In the genomic region with DNA sequence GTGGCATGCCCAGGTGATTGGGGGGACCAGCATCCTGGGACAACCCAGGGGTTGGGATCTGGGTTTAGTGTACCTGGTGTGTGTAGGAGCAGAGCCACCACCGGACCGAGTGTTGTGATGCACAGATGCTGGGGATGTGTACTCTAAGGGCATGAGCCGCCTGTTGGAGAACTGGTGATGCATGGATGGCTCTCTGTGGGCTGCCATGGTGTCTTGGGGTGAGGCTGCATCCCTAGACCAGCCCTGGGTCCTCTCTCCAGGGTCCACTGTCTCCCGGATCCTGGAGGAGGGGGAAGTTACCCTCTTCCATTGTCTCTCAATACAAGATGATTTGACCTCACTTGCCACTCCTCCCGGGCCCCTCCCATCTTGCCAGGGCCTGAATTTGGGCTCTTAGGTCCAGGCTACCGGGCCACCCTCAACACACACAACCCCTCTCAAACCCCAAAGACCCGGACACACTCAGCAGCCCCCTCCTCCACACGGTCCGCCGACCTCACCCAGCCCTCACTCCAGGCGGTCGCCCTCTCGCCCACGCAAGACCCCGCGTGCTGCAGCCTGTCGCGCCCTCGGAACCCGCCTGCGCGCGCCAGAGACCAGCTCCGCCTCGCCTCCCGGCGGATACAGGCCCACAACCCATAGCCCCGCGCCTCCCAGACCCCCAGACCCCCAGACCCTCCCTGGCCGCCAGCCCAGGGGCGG, we compare ENCODE assay signal across 8 cellular contexts. TPM values are rescaled to one million over a fixed set of nuclear protein-coding genes. Genes with fewer than 3 reads are reported as not detected.
DNase-seq lines count a peak whose midpoint lies in the region; ATAC-seq and TF ChIP-seq lines count a peak whose summit lies in the region.

No MANE protein-coding gene starts in this region.

- TF ChIP-seq CTCF in WTC11 (IDR thresholded peaks at IDR 0.05) (no peak), gastroesophageal sphincter (IDR thresholded peaks at IDR 0.05) (no peak), ovary (IDR thresholded peaks at IDR 0.05) (no peak)

- no peaks in the 10 kb centered on the region for H3K9me3 Mint-ChIP-seq in WTC11

- no peaks in the 10 kb centered on the region for H3K27me3 Mint-ChIP-seq in WTC11 (ENCODE audit: low read depth)

- H3K4me1 Mint-ChIP-seq in WTC11, result peaks cover 12% of the 10 kb centered on the region; the same call in 1 of the 2 replicates

- intact Hi-C loops in ovary (cut with DNase I), result no loop called here

- H3K4me1 ChIP-seq in gastroesophageal sphincter, result peaks cover 0 to 23% (median 6%) of the 10 kb centered on the region in 3 donors
- no peaks in the 10 kb centered on the region for H3K4me1 ChIP-seq in ovary (ENCODE audit: insufficient read depth)

- H3K27ac ChIP-seq in gastroesophageal sphincter, result peak overlapping the region; percentile 62 to 91 (median 88)
- peak overlapping the region; percentile 63 to 88 for H3K27ac ChIP-seq in ovary

- no peaks in the 10 kb centered on the region for H3K27me3 ChIP-seq in gastroesophageal sphincter
- H3K27me3 ChIP-seq in ovary, result no peaks in the 10 kb centered on the region

- peaks cover 0 to 27% of the 10 kb centered on the region in 2 donors for H3K36me3 ChIP-seq in gastroesophageal sphincter
- no peaks in the 10 kb centered on the region for H3K36me3 ChIP-seq in ovary

- DNase-seq in AG08396 (ENCODE audit: low spot score) (peak; percentile 45), WTC11 (ENCODE audit: low spot score) (peak; percentile 48), ovary (peak; percentile 36 to 68 (median 65)), ureter (ENCODE audit: low spot score) (no peak), GM19238 (ENCODE audit: insufficient read length, low spot score) (no peak), H4 (ENCODE audit: low spot score) (no peak)

- peak overlapping the region; percentile 89 for H3K27ac Mint-ChIP-seq in WTC11

- TF ChIP-seq EP300 in gastroesophageal sphincter (IDR thresholded peaks at IDR 0.05) (no peak), ovary (IDR thresholded peaks at IDR 0.05) (no peak)

- 7 to 54% methylated on average over 3 to 12 of the region's 31 CpGs for WGBS in gastroesophageal sphincter (ENCODE audit: low coverage in 1 of 2), 2 donors
- 5 to 7% (median 7%) methylated on average over 28 to 31 of the region's 31 CpGs for WGBS in ovary, 3 donors

- peak overlapping the region; percentile 91 for H3K4me3 Mint-ChIP-seq in WTC11

- POLR2A ChIA-PET in WTC11 (lab: Charles Lee), result interaction anchor here (0.6 to 1.8 kb wide), 3 partner anchors 8 to 823 kb away, joined by 3 to 6 read pairs (median 4); a partner anchor contains a TSS

- H3K4me3 ChIP-seq in gastroesophageal sphincter (peak overlapping the region; percentile 74 to 80), ovary (peak overlapping the region; percentile 56)

- CTCF ChIA-PET in WTC11 (lab: Charles Lee), result interaction anchor here (1.0 to 3.3 kb wide), 3 partner anchors 8 to 180 kb away, joined by 3 to 9 read pairs (median 3); no protein-coding TSS in a partner anchor

- TF ChIP-seq POLR2A in gastroesophageal sphincter (IDR thresholded peaks at IDR 0.05), result no peak
- TF ChIP-seq POLR2A in ovary (IDR thresholded peaks at IDR 0.05), result no peak

- ATAC-seq in GM19468 (IDR thresholded peaks at IDR 0.05; ENCODE audit: extremely low read depth, unreplicated experiment) (peak; percentile 5), WTC11 (peak; percentile 49), gastroesophageal sphincter (peak; percentile 10)

- H3K9me3 ChIP-seq in gastroesophageal sphincter (no peaks in the 10 kb centered on the region), ovary (no peaks in the 10 kb centered on the region)

- H3K36me3 Mint-ChIP-seq in WTC11, result no peaks in the 10 kb centered on the region

TF ChIP-seq in WTC11, 78 proteins besides CTCF, POLR2A, EP300 and RAD21 (continues in another document):
- TF ChIP-seq CREB1 (CRISPR knock-in tag; IDR thresholded peaks at IDR 0.05), result no peak
- TF ChIP-seq, protein P1, sequence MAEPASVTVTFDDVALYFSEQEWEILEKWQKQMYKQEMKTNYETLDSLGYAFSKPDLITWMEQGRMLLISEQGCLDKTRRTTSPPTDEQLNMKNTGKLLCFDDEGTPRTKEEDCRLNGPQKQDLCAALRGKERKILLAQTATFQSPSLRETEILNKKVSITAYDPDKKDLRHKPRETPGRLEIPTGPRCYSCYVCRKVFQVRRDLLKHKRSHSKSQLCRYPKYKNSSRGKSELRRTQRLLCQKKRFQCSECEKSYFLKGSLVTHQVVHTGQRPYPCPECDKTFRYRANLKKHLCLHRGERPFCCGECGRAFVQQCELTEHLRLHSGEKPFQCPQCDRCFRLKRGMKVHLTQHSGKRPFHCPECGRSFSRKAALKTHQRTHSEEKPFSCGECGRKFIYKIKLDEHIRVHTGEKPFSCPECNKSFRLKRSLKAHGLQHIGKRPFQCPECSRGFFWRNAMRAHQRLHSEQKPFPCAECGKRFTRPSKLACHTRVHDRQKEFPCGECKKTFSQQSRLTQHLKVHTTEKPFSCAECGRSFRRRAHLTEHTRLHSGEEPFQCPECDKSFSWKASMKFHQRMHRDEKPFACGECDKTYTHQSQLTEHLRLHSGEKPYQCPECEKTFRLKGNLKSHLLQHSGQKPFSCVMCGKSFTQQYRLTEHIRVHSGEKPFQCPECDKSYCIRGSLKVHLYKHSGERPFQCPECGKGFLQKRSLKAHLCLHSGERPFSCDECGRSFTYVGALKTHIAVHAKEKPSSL (CRISPR knock-in tag; conservative IDR thresholded peaks at IDR 0.05), result no peak
- 0 out of 2 replicates have a peak, but pooled peaks have one; percentile 15 for TF ChIP-seq NFE2L1 (CRISPR knock-in tag; IDR thresholded peaks at IDR 0.05)
- TF ChIP-seq ZNF219 (CRISPR knock-in tag; IDR thresholded peaks at IDR 0.05; ENCODE audit: borderline replicate concordance), result 0 out of 2 replicates have a peak, but pooled peaks have one; percentile 35
- TF ChIP-seq, protein P2, sequence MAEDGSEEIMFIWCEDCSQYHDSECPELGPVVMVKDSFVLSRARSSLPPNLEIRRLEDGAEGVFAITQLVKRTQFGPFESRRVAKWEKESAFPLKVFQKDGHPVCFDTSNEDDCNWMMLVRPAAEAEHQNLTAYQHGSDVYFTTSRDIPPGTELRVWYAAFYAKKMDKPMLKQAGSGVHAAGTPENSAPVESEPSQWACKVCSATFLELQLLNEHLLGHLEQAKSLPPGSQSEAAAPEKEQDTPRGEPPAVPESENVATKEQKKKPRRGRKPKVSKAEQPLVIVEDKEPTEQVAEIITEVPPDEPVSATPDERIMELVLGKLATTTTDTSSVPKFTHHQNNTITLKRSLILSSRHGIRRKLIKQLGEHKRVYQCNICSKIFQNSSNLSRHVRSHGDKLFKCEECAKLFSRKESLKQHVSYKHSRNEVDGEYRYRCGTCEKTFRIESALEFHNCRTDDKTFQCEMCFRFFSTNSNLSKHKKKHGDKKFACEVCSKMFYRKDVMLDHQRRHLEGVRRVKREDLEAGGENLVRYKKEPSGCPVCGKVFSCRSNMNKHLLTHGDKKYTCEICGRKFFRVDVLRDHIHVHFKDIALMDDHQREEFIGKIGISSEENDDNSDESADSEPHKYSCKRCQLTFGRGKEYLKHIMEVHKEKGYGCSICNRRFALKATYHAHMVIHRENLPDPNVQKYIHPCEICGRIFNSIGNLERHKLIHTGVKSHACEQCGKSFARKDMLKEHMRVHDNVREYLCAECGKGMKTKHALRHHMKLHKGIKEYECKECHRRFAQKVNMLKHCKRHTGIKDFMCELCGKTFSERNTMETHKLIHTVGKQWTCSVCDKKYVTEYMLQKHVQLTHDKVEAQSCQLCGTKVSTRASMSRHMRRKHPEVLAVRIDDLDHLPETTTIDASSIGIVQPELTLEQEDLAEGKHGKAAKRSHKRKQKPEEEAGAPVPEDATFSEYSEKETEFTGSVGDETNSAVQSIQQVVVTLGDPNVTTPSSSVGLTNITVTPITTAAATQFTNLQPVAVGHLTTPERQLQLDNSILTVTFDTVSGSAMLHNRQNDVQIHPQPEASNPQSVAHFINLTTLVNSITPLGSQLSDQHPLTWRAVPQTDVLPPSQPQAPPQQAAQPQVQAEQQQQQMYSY (CRISPR knock-in tag; IDR thresholded peaks at IDR 0.05), result peak; percentile 48; the same call in 1 of the 2 replicates
- TF ChIP-seq ZNF263 (CRISPR knock-in tag; IDR thresholded peaks at IDR 0.05; ENCODE audit: low read depth), result no peak
- TF ChIP-seq ZNF671 (CRISPR knock-in tag; IDR thresholded peaks at IDR 0.05), result no peak
- TF ChIP-seq TP53 (CRISPR knock-in tag; IDR thresholded peaks at IDR 0.05), result no peak
- no peak for TF ChIP-seq TEAD4 (CRISPR knock-in tag; IDR thresholded peaks at IDR 0.05)

RNA-seq across cellular contexts. Expression of a gene that starts 0.6 kb away (rescaled TPM):
- total RNA-seq in WTC11 (2021) (17.3 to 19.2 TPM (median 17.6 TPM) in 3 replicates), gastroesophageal sphincter (10 to 100 TPM in 2 of 4 donors, 1 to 10 TPM in 2; 8.5 to 21.2 (median 14.8) TPM), ovary (10 to 100 TPM; 18.1 to 26.5 (median 22.1) TPM), ureter (7.8 TPM)
- 10 to 100 TPM in 1 of 2 donors, 1 to 10 TPM in 1; 2.5 to 25.2 TPM for polyA plus RNA-seq in ovary
- total RNA-seq in H4 (2014; rRNA removed; shearing (Covaris generic)), result 0.66 and 2.1 TPM in 2 replicates

RNA-seq across cellular contexts. Expression of a gene that starts 10.7 kb away (rescaled TPM):
- total RNA-seq in WTC11 (2021) (33.7 to 41.3 TPM (median 38.8 TPM) in 3 replicates), gastroesophageal sphincter (1 to 10 TPM in 3 of 4 donors, under 1 TPM in 1; 0.47 to 5.0 (median 3.7) TPM), ovary (1 to 10 TPM; 1.6 to 6.2 (median 3.6) TPM), ureter (8.2 TPM)
- polyA plus RNA-seq in ovary, result 1 to 10 TPM; 1.7 to 3.5 TPM
- total RNA-seq in H4 (2014; rRNA removed; shearing (Covaris generic)), result 9.4 and 13.1 TPM in 2 replicates

RNA-seq across cellular contexts. Expression of a gene that starts 36.5 kb away (rescaled TPM):
- total RNA-seq in WTC11 (2021) (186 to 198 TPM (median 194 TPM) in 3 replicates), gastroesophageal sphincter (100 to 1,000 TPM in 3 of 4 donors, 10 to 100 TPM in 1; 98.4 to 138 (median 104) TPM), ovary (100 to 1,000 TPM in 2 of 7 donors, 10 to 100 TPM in 5; 62.9 to 150 (median 78.5) TPM), ureter (88.7 TPM)
- polyA plus RNA-seq in ovary, result 100 to 1,000 TPM in 1 of 2 donors, 10 to 100 TPM in 1; 98.2 to 154 TPM
- 194 and 261 TPM in 2 replicates for total RNA-seq in H4 (2014; rRNA removed; shearing (Covaris generic))

RNA-seq across cellular contexts. Expression of a gene that starts 37.4 kb away (rescaled TPM):
- 77.0 to 105 TPM (median 86.2 TPM) in 3 replicates for total RNA-seq in WTC11 (2021)
- total RNA-seq in gastroesophageal sphincter, result 100 to 1,000 TPM; 107 to 178 (median 121) TPM
- total RNA-seq in ovary, result 10 to 100 TPM; 30.3 to 85.4 (median 59.4) TPM
- 10 to 100 TPM; 53.5 to 55.4 TPM for polyA plus RNA-seq in ovary
- total RNA-seq in ureter, result 79.0 TPM
- 42.2 and 72.2 TPM in 2 replicates for total RNA-seq in H4 (2014; rRNA removed; shearing (Covaris generic))

Comparison
In these comparisons a context has a peak if more than half of its experiments do, and no peak if none do; other contexts are left out.
1. DNase-seq: peak in AG08396 (single experiment), WTC11 (single experiment) and ovary (5 of 5); none in ureter (single experiment), GM19238 (single experiment) and H4 (single experiment).
2. Peak in every context shown above with its lines, with median percentiles within 50 percentile points of each other: ATAC-seq.